1 cellular context compared by ENCODE assay signal in the genomic region with DNA sequence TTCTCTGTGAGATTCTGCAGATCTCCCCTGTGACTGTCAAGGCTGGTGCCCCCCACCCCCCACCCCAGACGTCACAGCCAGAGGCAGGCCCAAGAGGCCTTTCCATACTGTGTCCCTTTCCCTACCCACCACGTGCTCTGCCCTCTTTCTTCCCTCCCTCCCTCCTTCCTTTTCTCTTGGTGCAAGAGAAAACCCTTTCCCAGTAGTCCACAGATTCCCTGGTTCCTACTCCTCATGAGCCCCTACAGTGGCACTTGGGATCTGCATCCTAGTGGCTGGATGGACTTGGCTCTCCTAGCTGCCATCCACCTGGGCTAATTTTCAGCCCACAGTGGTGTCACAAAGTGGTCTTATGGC.
TF ChIP-seq lines count a peak whose summit lies in the region.

No MANE protein-coding gene starts in this region.

TF ChIP-seq in IMR-90, 13 proteins besides CTCF, POLR2A, EP300 and RAD21:
- TF ChIP-seq SMC3 (IDR thresholded peaks at IDR 0.05; ENCODE audit: low read depth, low read length) = no peak
- TF ChIP-seq, protein P1, sequence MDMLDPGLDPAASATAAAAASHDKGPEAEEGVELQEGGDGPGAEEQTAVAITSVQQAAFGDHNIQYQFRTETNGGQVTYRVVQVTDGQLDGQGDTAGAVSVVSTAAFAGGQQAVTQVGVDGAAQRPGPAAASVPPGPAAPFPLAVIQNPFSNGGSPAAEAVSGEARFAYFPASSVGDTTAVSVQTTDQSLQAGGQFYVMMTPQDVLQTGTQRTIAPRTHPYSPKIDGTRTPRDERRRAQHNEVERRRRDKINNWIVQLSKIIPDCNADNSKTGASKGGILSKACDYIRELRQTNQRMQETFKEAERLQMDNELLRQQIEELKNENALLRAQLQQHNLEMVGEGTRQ (IDR thresholded peaks at IDR 0.05; ENCODE audit: low read depth, low read length) = 0 out of 2 replicates have a peak, but pooled peaks have one; percentile 5
